In genomic region chr9:136118061-136118366, GRCh38 we compare ENCODE assay signal across 8 cellular contexts. TPM values are rescaled to one million over a fixed set of nuclear protein-coding genes. Genes with fewer than 3 reads are reported as not detected.
DNase-seq lines count a peak whose midpoint lies in the region; ATAC-seq, FAIRE-seq and TF ChIP-seq lines count a peak whose summit lies in the region.

No MANE protein-coding gene starts in this region.

- ATAC-seq in GM19397 (IDR thresholded peaks at IDR 0.05; ENCODE audit: unreplicated experiment) (peak; percentile 6), pancreas (no peak)

- H4K20me1 ChIP-seq in Loucy (ENCODE audit: insufficient read depth, low read length, poor library complexity, severe bottlenecking): peaks cover 6% of the 10 kb centered on the region

- WGBS in endodermal cell (ENCODE audit: insufficient coverage in 1 of 2, insufficient read length in 1 of 2), 2 experiments: 0 to 5% methylated on average over 7 to 36 of the region's 36 CpGs
- WGBS in pancreas, 2 donors: 0% methylated on average over 25 to 36 of the region's 36 CpGs

- no peaks in the 10 kb centered on the region for H3F3A ChIP-seq in Loucy (ENCODE audit: low read depth)

- no peak for FAIRE-seq in pancreas (lab: Jason Lieb, UNC)

- peak overlapping the region; percentile 75 for H3K4me2 ChIP-seq in Loucy (ENCODE audit: low read depth, low read length, poor library complexity, severe bottlenecking)

- H3K4me1 Mint-ChIP-seq in endodermal cell: no peaks in the 10 kb centered on the region

- H3K27me3 ChIP-seq in Loucy (ENCODE audit: insufficient read depth, low read length, poor library complexity, severe bottlenecking): no peaks in the 10 kb centered on the region
- no peaks in the 10 kb centered on the region for H3K27me3 ChIP-seq in endodermal cell (ENCODE audit: control insufficient read depth, insufficient read depth, low read length, poor library complexity, severe bottlenecking)
- H3K27me3 ChIP-seq in pancreas: no peaks in the 10 kb centered on the region

- peaks cover 4% of the 10 kb centered on the region for H3K27me3 Mint-ChIP-seq in endodermal cell (ENCODE audit: insufficient read depth)

- intact Hi-C loops in pancreas (cut with DNase I): no loop called here

- H3K9me2 ChIP-seq in Loucy (replicated peaks; ENCODE audit: low read depth, low read length): no peaks in the 10 kb centered on the region

- peak overlapping the region; percentile 71 for H3K4me3 Mint-ChIP-seq in endodermal cell

- H3K79me2 ChIP-seq in Loucy (ENCODE audit: insufficient read depth, low read length): peaks cover 47% of the 10 kb centered on the region

- H3K36me3 Mint-ChIP-seq in endodermal cell (ENCODE audit: low read depth): peaks cover 14% of the 10 kb centered on the region

- peak overlapping the region; percentile 11; the same call in 1 of the 2 replicates for H2AFZ ChIP-seq in Loucy (ENCODE audit: low read length)

- H3K27ac ChIP-seq in endodermal cell (ENCODE audit: low read depth, low read length) (peak overlapping the region; percentile 44), pancreas (peak overlapping the region; percentile 70 to 88 (median 79))

- H3K9ac ChIP-seq in Loucy (ENCODE audit: low read depth, low read length, poor library complexity, severe bottlenecking) (peak overlapping the region; percentile 99), endodermal cell (ENCODE audit: extremely low read depth, low read length, poor library complexity, severe bottlenecking) (peak overlapping the region; percentile 55)

- H3K9me3 Mint-ChIP-seq in endodermal cell: no peaks in the 10 kb centered on the region

- H3K4me1 ChIP-seq in Loucy (ENCODE audit: insufficient read depth, low read length, poor library complexity, severe bottlenecking) (peaks cover 18% of the 10 kb centered on the region), endodermal cell (ENCODE audit: control insufficient read depth, insufficient read depth, low read length) (peaks cover 3% of the 10 kb centered on the region), pancreas (peaks cover 4 to 21% (median 12%) of the 10 kb centered on the region in 3 donors)

- TF ChIP-seq CTCF in Loucy (conservative IDR thresholded peaks at IDR 0.05; ENCODE audit: low read length) (no peak), endodermal cell (conservative IDR thresholded peaks at IDR 0.05) (no peak), pancreas (IDR thresholded peaks at IDR 0.05) (no peak)

- DNase-seq in endodermal cell: no peak
- peak in 2 of 6 donors; percentile 53 to 86 for DNase-seq in pancreas
- DNase-seq in effector CD4-positive, alpha-beta T cell: no peak
- no peak for DNase-seq in DMS79 (lab: John Stamatoyannopoulos, UW)
- DNase-seq in epidermal melanocyte (ENCODE audit: insufficient read length, low spot score): no peak
- no peak for DNase-seq in AG08395 (ENCODE audit: low spot score)

- H3K9me3 ChIP-seq in Loucy (ENCODE audit: insufficient read depth, low read depth, low read length) (no peaks in the 10 kb centered on the region), endodermal cell (ENCODE audit: control insufficient read depth, low read length) (no peaks in the 10 kb centered on the region), pancreas (no peaks in the 10 kb centered on the region)

- H3K4me3 ChIP-seq in Loucy (ENCODE audit: low read length, poor library complexity, severe bottlenecking): peak overlapping the region; percentile 77
- peak overlapping the region; percentile 85 for H3K4me3 ChIP-seq in endodermal cell (ENCODE audit: low read length)
- peak overlapping the region; percentile 75 to 96 (median 81) for H3K4me3 ChIP-seq in pancreas

- H3K27ac Mint-ChIP-seq in endodermal cell: no peak overlapping the region

- H3K36me3 ChIP-seq in Loucy (ENCODE audit: insufficient read depth, low read length): no peaks in the 10 kb centered on the region
- H3K36me3 ChIP-seq in endodermal cell (ENCODE audit: control insufficient read depth, insufficient read depth, low read length): peaks cover 7% of the 10 kb centered on the region
- H3K36me3 ChIP-seq in pancreas: peaks cover 0 to 6% (median 0%) of the 10 kb centered on the region in 3 donors

RNA-seq across cellular contexts. Expression of gene TMEM250, which starts 0.7 kb away (rescaled TPM):
- total RNA-seq in endodermal cell (10 to 100 TPM; 56.4 to 58.4 TPM), pancreas (10 to 100 TPM in 4 of 6 donors, 1 to 10 TPM in 2; 8.0 to 17.8 (median 11.8) TPM)
- 28.9 TPM for polyA plus RNA-seq in endodermal cell (2013, experiment 1 of 2)
- 28.8 TPM for polyA plus RNA-seq in endodermal cell (2013, experiment 2 of 2)
- 10 to 100 TPM in 1 of 2 donors, 1 to 10 TPM in 1; 9.8 to 12.1 TPM for polyA plus RNA-seq in pancreas

RNA-seq across cellular contexts. Expression of gene NACC2, which starts 22.9 kb away (rescaled TPM):
- total RNA-seq in endodermal cell (10 to 100 TPM; 12.4 to 16.7 TPM), pancreas (10 to 100 TPM in 2 of 6 donors, 1 to 10 TPM in 4; 6.8 to 12.4 (median 8.9) TPM)
- polyA plus RNA-seq in endodermal cell (2013, experiment 1 of 2): 6.4 TPM
- 6.8 TPM for polyA plus RNA-seq in endodermal cell (2013, experiment 2 of 2)
- polyA plus RNA-seq in pancreas: 1 to 10 TPM; 4.3 to 5.5 TPM
